ENCODE assay signal across 9 cellular contexts in the genomic region with DNA sequence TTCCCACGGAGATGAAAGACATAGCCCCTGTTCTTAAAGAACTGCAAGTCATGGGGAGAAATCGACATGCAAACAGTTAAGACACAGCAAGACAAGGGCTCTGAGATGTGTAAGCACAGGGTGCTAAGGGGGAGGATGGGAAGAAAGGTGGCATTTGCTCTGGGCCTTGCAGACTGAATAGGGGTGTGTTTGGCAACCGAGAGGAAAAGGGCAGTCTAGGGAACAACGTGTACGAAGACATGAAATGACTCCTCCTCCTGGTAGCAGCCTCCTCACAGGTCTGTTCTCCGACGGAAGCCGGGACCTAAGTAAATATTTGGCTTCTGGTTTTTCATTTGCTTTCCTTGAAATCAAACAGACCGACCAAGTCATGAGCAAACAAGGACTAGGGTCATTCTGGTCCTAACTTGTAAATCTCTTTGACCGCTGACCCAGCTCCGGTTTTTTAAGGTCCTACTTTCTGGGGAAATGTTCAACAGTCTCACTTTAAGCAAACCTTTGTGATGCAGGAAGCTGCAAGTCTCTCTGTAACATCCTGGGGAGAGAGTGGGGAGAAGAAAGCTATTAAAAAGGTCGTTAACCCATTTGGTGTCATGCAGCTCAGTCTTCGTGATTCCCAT. TPM values are rescaled to one million over a fixed set of nuclear protein-coding genes. Genes with fewer than 3 reads are reported as not detected.
DNase-seq lines count a peak whose midpoint lies in the region; ATAC-seq and TF ChIP-seq lines count a peak whose summit lies in the region.
"Had no signal": no experiment of that assay in that cellular context is flagged by ENCODE, and none has a peak within 500 bp of the region (broad histone marks: within the 10 kb centered on the region; RNA-seq: fewer than 3 reads in every experiment).

No MANE protein-coding gene starts in this region.

- H3K4me1 ChIP-seq in heart right ventricle = peaks cover 0 to 55% (median 31%) of the 10 kb centered on the region in 9 donors
- H3K4me1 ChIP-seq in liver (ENCODE audit: control insufficient read depth in 4 of 4, insufficient read depth in 4 of 4, low read length in 3 of 4) = peaks cover 0 to 6% (median 0%) of the 10 kb centered on the region in 4 donors
- peaks cover 0 to 24% of the 10 kb centered on the region in 2 donors for H3K4me1 ChIP-seq in aorta (ENCODE audit: control insufficient read depth in 1 of 2, insufficient read depth in 2 of 2, low read length in 2 of 2)

- H3K27ac ChIP-seq in heart right ventricle (peak overlapping the region in 7 of 10 donors; percentile 25 to 58 (median 53)), liver (ENCODE audit: low read depth in 1 of 2, low read length in 2 of 2) (peak overlapping the region in 1 of 2 donors; percentile 48), aorta (ENCODE audit: low read depth in 1 of 2, low read length in 2 of 2) (peak overlapping the region; percentile 11 to 73)

- intact Hi-C loops in heart right ventricle (cut with DNase I) (loop anchor here in 1 of 10 donors (5.0 kb wide), 1 partner anchor 34 kb away; no protein-coding TSS in a partner anchor), Right ventricle myocardium inferior (cut with DNase I) (loop anchor here (5.0 kb wide), 1 partner anchor 34 kb away; no protein-coding TSS in a partner anchor), aorta (cut with DNase I) (no loop called here)

- WGBS in heart right ventricle, 2 donors = 44 to 45% methylated on average over 13 of the region's 13 CpGs
- 8% methylated on average over 13 of the region's 13 CpGs for WGBS in liver
- 28 to 32% methylated on average over 13 of the region's 13 CpGs for WGBS in aorta, 2 donors

- TF ChIP-seq RAD21 in liver (IDR thresholded peaks at IDR 0.05) = peak in 1 of 2 donors; percentile 15

- H3K4me3 Mint-ChIP-seq in activated naive CD8-positive, alpha-beta T cell treated with anti-CD3 and anti-CD28 coated beads, Interleukin-2, amount 50 U/mL, for 24 hours = peak overlapping the region; percentile 48
- H3K4me3 Mint-ChIP-seq in chondrocyte (ENCODE audit: unreplicated experiment) = no peak overlapping the region

- no peaks in the 10 kb centered on the region for H3K9me3 Mint-ChIP-seq in activated naive CD8-positive, alpha-beta T cell treated with anti-CD3 and anti-CD28 coated beads, Interleukin-2, amount 50 U/mL, for 24 hours
- H3K9me3 Mint-ChIP-seq in chondrocyte (ENCODE audit: low read depth) = no peaks in the 10 kb centered on the region

- ATAC-seq in heart right ventricle (peak in 4 of 8 donors; percentile 20 to 42 (median 32)), Right ventricle myocardium inferior (no peak), aorta (ENCODE audit: low FRiP score) (peak; percentile 28), HG03045 (IDR thresholded peaks at IDR 0.05; ENCODE audit: unreplicated experiment) (no peak)
- peak; percentile 66 for ATAC-seq in activated naive CD8-positive, alpha-beta T cell treated with anti-CD3 and anti-CD28 coated beads, Interleukin-2, amount 50 U/mL, for 24 hours

- peaks cover 0 to 51% (median 9%) of the 10 kb centered on the region in 9 donors for H3K36me3 ChIP-seq in heart right ventricle
- peaks cover 4 to 35% (median 21%) of the 10 kb centered on the region in 4 donors for H3K36me3 ChIP-seq in liver (ENCODE audit: control insufficient read depth in 4 of 4, insufficient read depth in 3 of 4, low read depth in 1 of 4, low read length in 3 of 4)
- peaks cover 6 to 8% of the 10 kb centered on the region in 2 donors for H3K36me3 ChIP-seq in aorta (ENCODE audit: control insufficient read depth in 1 of 2, insufficient read depth in 2 of 2, low read length in 1 of 2)

- TF ChIP-seq CTCF in heart right ventricle (IDR thresholded peaks at IDR 0.05) = no peak
- TF ChIP-seq CTCF in liver (IDR thresholded peaks at IDR 0.05; ENCODE audit: low read depth, low read length, missing input control) = peak; percentile 4
- no peak for TF ChIP-seq CTCF in chondrocyte (IDR thresholded peaks at IDR 0.05)

- peaks cover 5% of the 10 kb centered on the region for H3K27me3 Mint-ChIP-seq in activated naive CD8-positive, alpha-beta T cell treated with anti-CD3 and anti-CD28 coated beads, Interleukin-2, amount 50 U/mL, for 24 hours
- no peaks in the 10 kb centered on the region for H3K27me3 Mint-ChIP-seq in chondrocyte (ENCODE audit: low read depth)

- H3K4me1 Mint-ChIP-seq in activated naive CD8-positive, alpha-beta T cell treated with anti-CD3 and anti-CD28 coated beads, Interleukin-2, amount 50 U/mL, for 24 hours = peaks cover 14% of the 10 kb centered on the region
- peaks cover 52% of the 10 kb centered on the region for H3K4me1 Mint-ChIP-seq in chondrocyte (ENCODE audit: low read depth)

- no peak overlapping the region for H3K9ac ChIP-seq in liver (ENCODE audit: low read depth in 1 of 2, low read length in 2 of 2)

- H3K4me3 ChIP-seq in heart right ventricle = no peak overlapping the region
- no peak overlapping the region for H3K4me3 ChIP-seq in liver (ENCODE audit: low read depth in 1 of 3, low read length in 3 of 3)
- no peak overlapping the region for H3K4me3 ChIP-seq in aorta (ENCODE audit: low read length in 2 of 2)

- DNase-seq in heart right ventricle (no peak), Right ventricle myocardium inferior (ENCODE audit: missing footprints) (no peak), aorta (no peak), chondrocyte (ENCODE audit: low spot score) (no peak), nucleus accumbens (lab: John Stamatoyannopoulos, UW) (no peak)
- DNase-seq in activated naive CD8-positive, alpha-beta T cell treated with anti-CD3 and anti-CD28 coated beads, Interleukin-2, amount 50 U/mL, for 24 hours = no peak
- DNase-seq: DMS 273 treated with DMSO at 0.1 percent for 48 hours had no signal

- H3K36me3 Mint-ChIP-seq in activated naive CD8-positive, alpha-beta T cell treated with anti-CD3 and anti-CD28 coated beads, Interleukin-2, amount 50 U/mL, for 24 hours (ENCODE audit: low read depth) = no peaks in the 10 kb centered on the region
- H3K36me3 Mint-ChIP-seq in chondrocyte (ENCODE audit: low read depth) = peaks cover 36% of the 10 kb centered on the region

- H3K9me3 ChIP-seq in heart right ventricle (no peaks in the 10 kb centered on the region), liver (ENCODE audit: control insufficient read depth in 4 of 4, low read length in 3 of 4) (no peaks in the 10 kb centered on the region), aorta (ENCODE audit: control insufficient read depth, low read length) (no peaks in the 10 kb centered on the region)

- H3K27me3 ChIP-seq in heart right ventricle (peaks cover 0 to 3% (median 0%) of the 10 kb centered on the region in 7 donors), liver (ENCODE audit: control insufficient read depth in 4 of 4, insufficient read depth in 4 of 4, low read length in 3 of 4) (no peaks in the 10 kb centered on the region), aorta (ENCODE audit: control insufficient read depth in 1 of 2, insufficient read depth in 2 of 2, low read length in 1 of 2) (no peaks in the 10 kb centered on the region)

- H3K27ac Mint-ChIP-seq in activated naive CD8-positive, alpha-beta T cell treated with anti-CD3 and anti-CD28 coated beads, Interleukin-2, amount 50 U/mL, for 24 hours = no peak overlapping the region
- no peak overlapping the region for H3K27ac Mint-ChIP-seq in chondrocyte (ENCODE audit: unreplicated experiment)

TF ChIP-seq in liver, 16 proteins besides CTCF, POLR2A, EP300 and RAD21 (continues in another document):
- TF ChIP-seq NR2F2 (IDR thresholded peaks at IDR 0.05) (no peak), FOXA1 (IDR thresholded peaks at IDR 0.05) (peak; percentile 57), REST (IDR thresholded peaks at IDR 0.05) (peak; percentile 12), SP1 (IDR thresholded peaks at IDR 0.05) (peak; percentile 60), HNF4A (conservative IDR thresholded peaks at IDR 0.05) (peak; percentile 58 to 75), TAF1 (conservative IDR thresholded peaks at IDR 0.05) (no peak)
- TF ChIP-seq, protein P1, sequence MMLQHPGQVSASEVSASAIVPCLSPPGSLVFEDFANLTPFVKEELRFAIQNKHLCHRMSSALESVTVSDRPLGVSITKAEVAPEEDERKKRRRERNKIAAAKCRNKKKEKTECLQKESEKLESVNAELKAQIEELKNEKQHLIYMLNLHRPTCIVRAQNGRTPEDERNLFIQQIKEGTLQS (IDR thresholded peaks at IDR 0.05) = no peak

RNA-seq across cellular contexts. Expression of gene NNMT, which starts 19.7 kb away (rescaled TPM):
- total RNA-seq in heart right ventricle (100 to 1,000 TPM in 1 of 10 donors, 10 to 100 TPM in 8, 1 to 10 TPM in 1; 6.9 to 111 (median 19.8) TPM), Right ventricle myocardium inferior (44.0 TPM), liver (1,000 to 10,000 TPM in 1 of 2 donors, under 1 TPM in 1; 0.47 to 2,438 TPM), aorta (100 to 1,000 TPM; 597 to 862 TPM), chondrocyte (354 to 375 TPM (median 370 TPM) in 3 replicates)
- polyA plus RNA-seq in heart right ventricle (100 to 1,000 TPM in 1 of 2 donors, 10 to 100 TPM in 1; 83.2 to 114 TPM), liver (1,000 to 10,000 TPM; 3,316 to 3,724 TPM), aorta (1,000 to 10,000 TPM in 1 of 2 donors, 100 to 1,000 TPM in 1; 405 to 1,814 TPM)

Comparison
In these comparisons a context has a peak if more than half of its experiments do, and no peak if none do; other contexts are left out.
1. ATAC-seq: peak in activated naive CD8-positive, alpha-beta T cell treated with anti-CD3 and anti-CD28 coated beads, Interleukin-2, amount 50 U/mL, for 24 hours (single experiment) and aorta (single experiment); none in Right ventricle myocardium inferior (single experiment) and HG03045 (single experiment).